Comparison of ENCODE assay signal across 8 cellular contexts in the genomic region with DNA sequence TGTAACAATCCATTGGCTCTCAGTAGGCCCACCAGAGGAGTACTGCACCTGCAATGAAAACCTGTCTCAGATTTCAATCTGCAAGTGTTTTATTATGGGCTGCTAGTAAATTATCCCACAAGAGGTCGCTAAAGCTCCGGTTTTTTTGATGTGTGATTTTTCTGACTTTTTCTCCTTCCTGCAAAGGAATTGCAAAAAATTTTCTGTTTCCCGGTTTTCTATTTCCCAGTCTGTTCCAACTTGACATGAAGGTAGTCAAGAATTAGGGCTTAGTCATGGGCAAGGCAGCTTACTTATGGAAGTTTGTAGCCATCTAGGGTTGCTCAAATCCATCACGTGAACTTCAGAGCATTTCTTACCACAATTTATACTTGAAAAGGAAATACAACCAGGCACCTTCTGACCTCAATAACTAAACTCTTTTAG. TPM values are rescaled to one million over a fixed set of nuclear protein-coding genes. Genes with fewer than 3 reads are reported as not detected.
DNase-seq lines count a peak whose midpoint lies in the region; ATAC-seq, FAIRE-seq and TF ChIP-seq lines count a peak whose summit lies in the region.

No MANE protein-coding gene starts in this region.

- H3K4me2 ChIP-seq in GM23248 (ENCODE audit: unreplicated experiment) (peak overlapping the region; percentile 42), astrocyte (ENCODE audit: low read length) (peak overlapping the region; percentile 14)

- no peak for TF ChIP-seq EP300 in suprapubic skin (IDR thresholded peaks at IDR 0.05)

- peak; percentile 84 for FAIRE-seq in astrocyte (lab: Jason Lieb, UNC)

- H3K9me3 Mint-ChIP-seq in astrocyte (ENCODE audit: unreplicated experiment), result no peaks in the 10 kb centered on the region

- ATAC-seq in GM21423 (IDR thresholded peaks at IDR 0.05; ENCODE audit: unreplicated experiment) (no peak), GM19452 (IDR thresholded peaks at IDR 0.05; ENCODE audit: unreplicated experiment) (no peak)

- TF ChIP-seq POLR2A in suprapubic skin (IDR thresholded peaks at IDR 0.05), result no peak

- no peak overlapping the region for H3K4me3 ChIP-seq in GM23248
- no peak overlapping the region for H3K4me3 ChIP-seq in astrocyte (ENCODE audit: insufficient read depth, low read depth, low read length)
- H3K4me3 ChIP-seq in suprapubic skin, result no peak overlapping the region

- no peaks in the 10 kb centered on the region for H3K9me2 ChIP-seq in GM23248 (ENCODE audit: insufficient read depth)

- TF ChIP-seq CTCF in astrocyte (IDR thresholded peaks at IDR 0.05; ENCODE audit: insufficient read depth, low read depth, low read length), result peak; percentile 79
- peak; percentile 20 to 52 for TF ChIP-seq CTCF in suprapubic skin (IDR thresholded peaks at IDR 0.05)

- WGBS in GM23248 (ENCODE audit: low coverage in 1 of 2, low lambda C conversion rate in 2 of 2, missing lambda C conversion rate in 2 of 2), 2 experiments, result 0 to 2% methylated on average over 4 of the region's 4 CpGs
- WGBS in suprapubic skin, result 11% methylated on average over 4 of the region's 4 CpGs

- DNase-seq in Caki2 (ENCODE audit: low read depth), result peak; percentile 68
- peak; percentile 88 for DNase-seq in GM23248
- DNase-seq in NCI-H446 (lab: John Stamatoyannopoulos, UW), result peak; percentile 56 to 60
- DNase-seq in astrocyte (ENCODE audit: low read depth), result peak; percentile 93
- peak; percentile 92 for DNase-seq in iris pigment epithelial cell (ENCODE audit: low read depth)
- no peak for DNase-seq in suprapubic skin (ENCODE audit: low spot score in 2 of 2)

- peaks cover 30% of the 10 kb centered on the region for H3K4me1 Mint-ChIP-seq in astrocyte (ENCODE audit: low read depth, unreplicated experiment)

- H3K36me3 ChIP-seq in GM23248 (ENCODE audit: low read depth), result no peaks in the 10 kb centered on the region
- H3K36me3 ChIP-seq in astrocyte (ENCODE audit: insufficient read depth, low read length), result no peaks in the 10 kb centered on the region
- H3K36me3 ChIP-seq in suprapubic skin, result no peaks in the 10 kb centered on the region

- H3K9me3 ChIP-seq in GM23248 (ENCODE audit: low read depth) (no peaks in the 10 kb centered on the region), astrocyte (ENCODE audit: insufficient read depth, low read depth, low read length) (no peaks in the 10 kb centered on the region), suprapubic skin (no peaks in the 10 kb centered on the region)

- H3K27me3 ChIP-seq in GM23248 (replicated peaks; ENCODE audit: insufficient read depth) (no peaks in the 10 kb centered on the region), astrocyte (ENCODE audit: insufficient read depth, low read length) (no peaks in the 10 kb centered on the region), suprapubic skin (no peaks in the 10 kb centered on the region)

- H3K27ac Mint-ChIP-seq in astrocyte (ENCODE audit: unreplicated experiment), result no peak overlapping the region

- H3K9ac ChIP-seq in GM23248, result peak overlapping the region; percentile 31
- H3K9ac ChIP-seq in astrocyte (ENCODE audit: low read length), result no peak overlapping the region

- in situ Hi-C loops in Caki2 (cut with HindIII; ENCODE audit: low pct_unique_long_range_greater_than_20kb, low sequenced_read_pairs) (no loop called here), GM23248 (cut with MboI) (loop anchor here (10.0 to 25.0 kb wide), 2 partner anchors 401 to 689 kb away; no protein-coding TSS in a partner anchor)

- H3K79me2 ChIP-seq in GM23248 (ENCODE audit: insufficient read depth), result no peaks in the 10 kb centered on the region
- H3K79me2 ChIP-seq in astrocyte (ENCODE audit: insufficient read depth, low read length), result no peaks in the 10 kb centered on the region

- H3K36me3 Mint-ChIP-seq in astrocyte (ENCODE audit: low read depth, unreplicated experiment), result peaks cover 2% of the 10 kb centered on the region

- H3K27ac ChIP-seq in GM23248 (peak overlapping the region; percentile 41), astrocyte (ENCODE audit: low read depth, low read length) (no peak overlapping the region), suprapubic skin (no peak overlapping the region)

- H2AFZ ChIP-seq in GM23248 (peak overlapping the region; percentile 46), astrocyte (ENCODE audit: low read depth, low read length) (no peak overlapping the region)

- H4K20me1 ChIP-seq in GM23248 (ENCODE audit: insufficient read depth), result no peaks in the 10 kb centered on the region
- H4K20me1 ChIP-seq in astrocyte (ENCODE audit: insufficient read depth, low read length), result no peaks in the 10 kb centered on the region

- H3K4me3 Mint-ChIP-seq in astrocyte (ENCODE audit: unreplicated experiment), result no peak overlapping the region

- H3F3A ChIP-seq in GM23248 (ENCODE audit: insufficient read depth), result peaks cover 27% of the 10 kb centered on the region; the same call in 1 of the 2 replicates

- peaks cover 3% of the 10 kb centered on the region for H3K27me3 Mint-ChIP-seq in astrocyte (ENCODE audit: low read depth, unreplicated experiment)

- peaks cover 39% of the 10 kb centered on the region for H3K4me1 ChIP-seq in GM23248 (ENCODE audit: insufficient read depth)
- H3K4me1 ChIP-seq in astrocyte (ENCODE audit: insufficient read depth, low read length), result peaks cover 29% of the 10 kb centered on the region
- no peaks in the 10 kb centered on the region for H3K4me1 ChIP-seq in suprapubic skin

RNA-seq across cellular contexts. Expression of a gene that starts 38.5 kb away (rescaled TPM):
- 3.3 and 11.7 TPM in 2 replicates for total RNA-seq in Caki2 (2014; rRNA removed; shearing (Covaris generic); ENCODE audit: low replicate concordance)
- 11.1 and 19.9 TPM in 2 replicates for total RNA-seq in GM23248 (2014; rRNA removed; shearing (Covaris generic))
- 19.5 and 25.9 TPM in 2 replicates for polyA plus RNA-seq in GM23248 (2016; fragmentation: Nextera tagmentation; extraction: Ambion mirVana)
- total RNA-seq in astrocyte (14.2 and 16.6 TPM in 2 replicates), suprapubic skin (10 to 100 TPM; 12.1 to 53.6 (median 19.2) TPM)

Comparison
In these comparisons a context has a peak if more than half of its experiments do, and no peak if none do; other contexts are left out.
1. DNase-seq: peak in Caki2 (single experiment), GM23248 (single experiment), NCI-H446 (2 of 2), astrocyte (single experiment) and iris pigment epithelial cell (single experiment); none in suprapubic skin (0 of 2).